In genomic region chr3:28916713-28917499, GRCh38 we compare ENCODE assay signal across 8 cellular contexts.
DNase-seq lines count a peak whose midpoint lies in the region; ATAC-seq, FAIRE-seq and TF ChIP-seq lines count a peak whose summit lies in the region.

No MANE protein-coding gene starts in this region.

- no peaks in the 10 kb centered on the region for H3K36me3 ChIP-seq in CD4-positive, CD25-positive, alpha-beta regulatory T cell (ENCODE audit: control insufficient read depth, insufficient read depth, low read length)
- H3K36me3 ChIP-seq in OCI-LY1 (ENCODE audit: insufficient read depth, low read length) (no peaks in the 10 kb centered on the region), lower lobe of right lung (no peaks in the 10 kb centered on the region), thyroid gland (no peaks in the 10 kb centered on the region)

- H3K27ac ChIP-seq in CD4-positive, CD25-positive, alpha-beta regulatory T cell (ENCODE audit: insufficient read depth, low read length, poor library complexity, severe bottlenecking) = no peak overlapping the region
- H3K27ac ChIP-seq in OCI-LY1 (ENCODE audit: low read depth, low read length, poor library complexity, severe bottlenecking) = peak overlapping the region; percentile 94
- H3K27ac ChIP-seq in coronary artery = peak overlapping the region; percentile 43 to 71
- H3K27ac ChIP-seq in lower lobe of right lung = peak overlapping the region; percentile 40
- H3K27ac ChIP-seq in thyroid gland = peak overlapping the region in 1 of 3 donors; percentile 35

- TF ChIP-seq CTCF in OCI-LY1 (IDR thresholded peaks at IDR 0.05; ENCODE audit: low read length) = peak; percentile 76
- no peak for TF ChIP-seq CTCF in coronary artery (IDR thresholded peaks at IDR 0.05)
- peak; percentile 50 for TF ChIP-seq CTCF in lower lobe of right lung (IDR thresholded peaks at IDR 0.05)
- peak in 3 of 6 experiments; percentile 17 to 48 (median 38) for TF ChIP-seq CTCF in thyroid gland (IDR thresholded peaks at IDR 0.05)

- H3K9me2 ChIP-seq in OCI-LY1 (ENCODE audit: low read depth, low read length) = no peaks in the 10 kb centered on the region

- no peaks in the 10 kb centered on the region for H3K27me3 ChIP-seq in CD4-positive, CD25-positive, alpha-beta regulatory T cell (ENCODE audit: control insufficient read depth, insufficient read depth, low read length)
- H3K27me3 ChIP-seq in OCI-LY1 (ENCODE audit: insufficient read depth, low read length) = no peaks in the 10 kb centered on the region
- H3K27me3 ChIP-seq in lower lobe of right lung (ENCODE audit: low read depth) = no peaks in the 10 kb centered on the region
- no peaks in the 10 kb centered on the region for H3K27me3 ChIP-seq in thyroid gland

- H4K20me1 ChIP-seq in OCI-LY1 (ENCODE audit: insufficient read depth, low read length) = no peaks in the 10 kb centered on the region

- intact Hi-C loops in lower lobe of right lung (cut with DNase I) = no loop called here
- intact Hi-C loops in thyroid gland (cut with DNase I) = no loop called here

- H2AFZ ChIP-seq in OCI-LY1 (ENCODE audit: low read length) = no peak overlapping the region

- H3K9ac ChIP-seq in OCI-LY1 (ENCODE audit: low read length) = peak overlapping the region; percentile 58

- peak overlapping the region in 1 of 3 donors; percentile 40 for H3K27ac Mint-ChIP-seq in CD4-positive, CD25-positive, alpha-beta regulatory T cell

- FAIRE-seq in RCC 7860 (lab: Jason Lieb, UNC) = no peak

- peaks cover 4 to 12% (median 5%) of the 10 kb centered on the region in 4 donors for H3K4me1 Mint-ChIP-seq in CD4-positive, CD25-positive, alpha-beta regulatory T cell

- peak in 2 of 3 donors; percentile 26 to 62 for DNase-seq in CD4-positive, CD25-positive, alpha-beta regulatory T cell
- DNase-seq in coronary artery (ENCODE audit: low spot score) = peak; percentile 81
- DNase-seq in lower lobe of right lung = peak; percentile 42
- DNase-seq in thyroid gland = peak; percentile 23 to 27
- no peak for DNase-seq in RCC 7860 (ENCODE audit: low spot score)

- peak overlapping the region in 3 of 4 donors; percentile 21 to 59 (median 45) for H3K4me3 Mint-ChIP-seq in CD4-positive, CD25-positive, alpha-beta regulatory T cell

- peak overlapping the region; percentile 78 for H3K4me2 ChIP-seq in OCI-LY1 (ENCODE audit: low read length)

- ATAC-seq in CD4-positive, CD25-positive, alpha-beta regulatory T cell (ENCODE audit: low read depth in 2 of 2) = peak; percentile 58 to 64
- peak; percentile 79 for ATAC-seq in GM19023 (IDR thresholded peaks at IDR 0.05; ENCODE audit: unreplicated experiment)
- ATAC-seq in HG03064 (IDR thresholded peaks at IDR 0.05; ENCODE audit: low read depth, unreplicated experiment) = peak; percentile 92
- ATAC-seq in lower lobe of right lung = peak; percentile 61 to 70

- H3K36me3 Mint-ChIP-seq in CD4-positive, CD25-positive, alpha-beta regulatory T cell = no peaks in the 10 kb centered on the region

- WGBS in thyroid gland, 2 donors = 66 to 68% methylated on average over 16 of the region's 16 CpGs

- H3K4me1 ChIP-seq in CD4-positive, CD25-positive, alpha-beta regulatory T cell (ENCODE audit: control insufficient read depth, insufficient read depth, low read length, poor library complexity, severe bottlenecking) = no peaks in the 10 kb centered on the region
- H3K4me1 ChIP-seq in OCI-LY1 (ENCODE audit: insufficient read depth, low read length, severe bottlenecking) (peaks cover 78% of the 10 kb centered on the region), lower lobe of right lung (peaks cover 17% of the 10 kb centered on the region), thyroid gland (peaks cover 3 to 5% of the 10 kb centered on the region in 2 donors)

- H3F3A ChIP-seq in OCI-LY1 (ENCODE audit: insufficient read depth, low read length) = no peaks in the 10 kb centered on the region

- H3K79me2 ChIP-seq in OCI-LY1 (ENCODE audit: insufficient read depth, low read length) = no peaks in the 10 kb centered on the region

- H3K9me3 ChIP-seq in CD4-positive, CD25-positive, alpha-beta regulatory T cell (ENCODE audit: control insufficient read depth in 2 of 2, low read length in 2 of 2) = no peaks in the 10 kb centered on the region
- no peaks in the 10 kb centered on the region for H3K9me3 ChIP-seq in OCI-LY1 (ENCODE audit: low read length)
- H3K9me3 ChIP-seq in lower lobe of right lung = no peaks in the 10 kb centered on the region
- H3K9me3 ChIP-seq in thyroid gland = no peaks in the 10 kb centered on the region

- peaks cover 0 to 1% (median 0%) of the 10 kb centered on the region in 7 donors for H3K9me3 Mint-ChIP-seq in CD4-positive, CD25-positive, alpha-beta regulatory T cell

- TF ChIP-seq POLR2A in thyroid gland (IDR thresholded peaks at IDR 0.05) = no peak

- H3K4me3 ChIP-seq in CD4-positive, CD25-positive, alpha-beta regulatory T cell (ENCODE audit: low read depth, low read length) = no peak overlapping the region
- H3K4me3 ChIP-seq in OCI-LY1 (ENCODE audit: low read depth, low read length, poor library complexity, severe bottlenecking) = peak overlapping the region; percentile 52
- H3K4me3 ChIP-seq in coronary artery = peak overlapping the region; percentile 59
- H3K4me3 ChIP-seq in lower lobe of right lung = peak overlapping the region; percentile 36
- no peak overlapping the region for H3K4me3 ChIP-seq in thyroid gland (replicated peaks in 1 of 3)

- no peaks in the 10 kb centered on the region for H3K27me3 Mint-ChIP-seq in CD4-positive, CD25-positive, alpha-beta regulatory T cell

Comparison
In these comparisons a context has a peak if more than half of its experiments do, and no peak if none do; other contexts are left out.
1. H3K4me3 ChIP-seq: peak in OCI-LY1 (single experiment), coronary artery (single experiment) and lower lobe of right lung (single experiment); none in CD4-positive, CD25-positive, alpha-beta regulatory T cell (single experiment) and thyroid gland (0 of 3).
2. Peak in every context shown above with its lines, with median percentiles within 50 percentile points of each other: ATAC-seq.